In the genomic region with DNA sequence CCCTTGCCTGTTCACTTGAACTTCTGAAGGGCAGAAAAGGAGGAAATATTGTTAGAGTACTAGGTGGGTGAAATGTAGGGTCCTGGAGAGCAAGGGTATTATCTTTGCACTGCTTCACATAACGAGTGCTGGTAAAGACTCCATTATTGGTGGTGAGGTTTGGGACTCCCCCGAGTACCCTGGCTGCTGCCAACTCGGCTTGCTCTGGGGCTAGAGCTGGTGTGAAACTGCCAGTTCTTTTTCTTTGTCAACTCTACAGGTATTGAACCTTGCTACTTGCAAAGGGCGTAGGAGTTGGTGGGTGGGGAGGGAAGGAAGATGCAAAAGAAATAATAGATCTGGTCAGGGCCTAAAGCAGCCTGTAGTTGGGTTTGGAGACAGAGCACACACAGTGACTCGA, we compare ENCODE assay signal across 16 cellular contexts. TPM values are rescaled to one million over a fixed set of nuclear protein-coding genes. Genes with fewer than 3 reads are reported as not detected.
A peak's percentile ranks its signal among the peaks of the same experiment; 100 is the strongest.
DNase-seq lines count a peak whose midpoint lies in the region; ATAC-seq and TF ChIP-seq lines count a peak whose summit lies in the region.
"Had no signal": no experiment of that assay in that cellular context is flagged by ENCODE, and none has a peak within 500 bp of the region (broad histone marks: within the 10 kb centered on the region; RNA-seq: fewer than 3 reads in every experiment).

No MANE protein-coding gene starts in this region.

- H3K9me3 ChIP-seq in heart left ventricle = no peaks in the 10 kb centered on the region

- no peak for TF ChIP-seq CTCF in heart left ventricle (IDR thresholded peaks at IDR 0.05)

- H3K4me3 ChIP-seq in heart left ventricle = no peak overlapping the region

- intact Hi-C loops in heart left ventricle (cut with DNase I) (loop anchor here in 2 of 10 donors (5.0 to 10.0 kb wide), 2 partner anchors 123 to 130 kb away; no protein-coding TSS in a partner anchor), Right ventricle myocardium inferior (cut with DNase I) (no loop called here)

- peaks cover 20% of the 10 kb centered on the region for H3K27me3 Mint-ChIP-seq in T-helper 1 cell treated with Interleukin-12 subunit alpha and Interleukin-12 subunit beta and Interleukin-4 antibody, amounts not matched to agents 30 μg/mL and 1 μg/mL, for 36 hours (ENCODE audit: low read depth)
- no peaks in the 10 kb centered on the region for H3K27me3 Mint-ChIP-seq in stimulated activated memory B cell treated with anti-CD40 and anti-IgM and Interleukin-4, amounts not matched to agents 10 μg/mL and 1 μg/mL and 100 μg/mL, for 72 hours

- H3K36me3 Mint-ChIP-seq in T-helper 1 cell treated with Interleukin-12 subunit alpha and Interleukin-12 subunit beta and Interleukin-4 antibody, amounts not matched to agents 30 μg/mL and 1 μg/mL, for 36 hours (ENCODE audit: low read depth) = peaks cover 3% of the 10 kb centered on the region
- peaks cover 6% of the 10 kb centered on the region for H3K36me3 Mint-ChIP-seq in stimulated activated memory B cell treated with anti-CD40 and anti-IgM and Interleukin-4, amounts not matched to agents 10 μg/mL and 1 μg/mL and 100 μg/mL, for 72 hours

- no peaks in the 10 kb centered on the region for H3K27me3 ChIP-seq in heart left ventricle

- H3K27ac Mint-ChIP-seq in T-helper 1 cell treated with Interleukin-12 subunit alpha and Interleukin-12 subunit beta and Interleukin-4 antibody, amounts not matched to agents 30 μg/mL and 1 μg/mL, for 36 hours = peak overlapping the region; percentile 39
- peak overlapping the region; percentile 79 for H3K27ac Mint-ChIP-seq in stimulated activated memory B cell treated with anti-CD40 and anti-IgM and Interleukin-4, amounts not matched to agents 10 μg/mL and 1 μg/mL and 100 μg/mL, for 72 hours
- H3K27ac Mint-ChIP-seq: CD4-positive, alpha-beta T cell; HFFc6 had no signal

- no peak for TF ChIP-seq POLR2A in heart left ventricle (IDR thresholded peaks at IDR 0.05)

- H3K9me3 Mint-ChIP-seq in T-helper 1 cell treated with Interleukin-12 subunit alpha and Interleukin-12 subunit beta and Interleukin-4 antibody, amounts not matched to agents 30 μg/mL and 1 μg/mL, for 36 hours = no peaks in the 10 kb centered on the region
- H3K9me3 Mint-ChIP-seq in stimulated activated memory B cell treated with anti-CD40 and anti-IgM and Interleukin-4, amounts not matched to agents 10 μg/mL and 1 μg/mL and 100 μg/mL, for 72 hours = no peaks in the 10 kb centered on the region
- H3K9me3 Mint-ChIP-seq: CD4-positive, alpha-beta T cell; HFFc6 had no signal

- H3K27ac ChIP-seq in heart left ventricle = no peak overlapping the region

- no peaks in the 10 kb centered on the region for H3K36me3 ChIP-seq in heart left ventricle

- DNase-seq in heart left ventricle (no peak), Right ventricle myocardium inferior (ENCODE audit: missing footprints) (no peak), T1000 (lab: John Stamatoyannopoulos, UW) (no peak), DMS79 treated with DMSO at 0.1 percent for 48 hours (lab: John Stamatoyannopoulos, UW) (no peak), NCI-H510A (lab: John Stamatoyannopoulos, UW) (no peak)
- DNase-seq: ACHN; C1 segment of cervical spinal cord; Calu3; CD4-positive, alpha-beta T cell; DMS 273 treated with DMSO at 0.1 percent for 48 hours; HCEC 1CT; HFFc6 had no signal

- peaks cover 0 to 59% (median 15%) of the 10 kb centered on the region in 12 donors for H3K4me1 ChIP-seq in heart left ventricle

- ATAC-seq in heart left ventricle (peak in 3 of 4 donors; percentile 35 to 49 (median 38)), Right ventricle myocardium inferior (no peak), HG02885 (IDR thresholded peaks at IDR 0.05; ENCODE audit: poor library complexity, unreplicated experiment) (peak; percentile 61)
- ATAC-seq in stimulated activated memory B cell treated with anti-CD40 and anti-IgM and Interleukin-4, amounts not matched to agents 10 μg/mL and 1 μg/mL and 100 μg/mL, for 72 hours = peak; percentile 77

- H3K4me1 Mint-ChIP-seq in T-helper 1 cell treated with Interleukin-12 subunit alpha and Interleukin-12 subunit beta and Interleukin-4 antibody, amounts not matched to agents 30 μg/mL and 1 μg/mL, for 36 hours (ENCODE audit: low read depth) = peaks cover 32% of the 10 kb centered on the region
- H3K4me1 Mint-ChIP-seq in stimulated activated memory B cell treated with anti-CD40 and anti-IgM and Interleukin-4, amounts not matched to agents 10 μg/mL and 1 μg/mL and 100 μg/mL, for 72 hours = peaks cover 55% of the 10 kb centered on the region

- no peak overlapping the region for H3K4me3 Mint-ChIP-seq in T-helper 1 cell treated with Interleukin-12 subunit alpha and Interleukin-12 subunit beta and Interleukin-4 antibody, amounts not matched to agents 30 μg/mL and 1 μg/mL, for 36 hours
- H3K4me3 Mint-ChIP-seq in stimulated activated memory B cell treated with anti-CD40 and anti-IgM and Interleukin-4, amounts not matched to agents 10 μg/mL and 1 μg/mL and 100 μg/mL, for 72 hours = peak overlapping the region; percentile 28
- H3K4me3 Mint-ChIP-seq: CD4-positive, alpha-beta T cell; HFFc6 had no signal

- 56 to 77% (median 64%) methylated on average over 5 of the region's 5 CpGs for WGBS in heart left ventricle, 4 donors

RNA-seq across cellular contexts. Expression of a gene that starts 16.0 kb away (rescaled TPM):
- total RNA-seq in heart left ventricle (10 to 100 TPM; 54.9 to 96.2 (median 70.0) TPM), Right ventricle myocardium inferior (39.6 TPM)
- 10 to 100 TPM; 26.8 to 59.9 TPM for polyA plus RNA-seq in heart left ventricle
- total RNA-seq: G401 had no signal
